In the genomic region with DNA sequence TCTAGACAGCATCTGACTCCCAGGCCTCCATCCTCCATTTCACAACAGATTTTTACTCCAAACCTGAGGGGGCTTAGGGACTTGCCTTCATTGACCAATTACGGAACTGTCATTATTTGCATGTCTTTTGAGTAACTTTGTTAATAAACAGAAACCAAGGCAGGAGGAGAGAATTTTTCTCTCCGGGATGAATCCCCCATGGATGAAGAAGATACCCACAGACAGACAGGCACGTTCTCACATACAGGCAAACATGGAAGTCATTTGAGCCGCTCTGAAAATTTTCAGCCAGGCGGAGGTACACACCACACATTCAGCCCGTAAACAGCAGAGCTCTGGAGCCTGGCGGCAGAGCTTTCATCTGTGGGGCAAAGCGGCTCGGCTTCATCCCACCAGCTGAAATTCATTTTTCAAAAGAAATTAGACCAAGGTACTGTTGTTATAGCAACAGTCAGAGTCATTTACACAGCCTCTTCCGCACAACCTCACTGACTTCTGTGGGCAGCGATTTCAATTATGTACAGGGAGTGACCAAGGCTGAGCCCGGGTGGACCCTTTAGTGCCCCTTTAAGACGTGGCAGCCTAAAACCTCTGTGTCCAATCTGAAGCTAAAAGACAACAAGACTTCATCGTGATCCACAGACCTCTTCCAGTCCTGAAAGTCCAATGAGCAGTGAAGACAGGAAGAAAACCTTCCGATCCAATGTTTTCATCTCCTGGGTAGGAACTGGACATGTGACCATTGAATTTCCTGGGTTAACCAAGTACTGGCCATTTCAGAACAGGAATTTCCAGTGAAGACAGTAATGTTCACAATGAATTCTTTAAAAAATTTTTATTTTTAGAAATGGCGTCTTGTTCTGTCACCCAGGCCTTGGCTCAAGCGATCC, we compare ENCODE assay signal across 11 cellular contexts.
A peak's percentile ranks its signal among the peaks of the same experiment; 100 is the strongest.
DNase-seq lines count a peak whose midpoint lies in the region; ATAC-seq and TF ChIP-seq lines count a peak whose summit lies in the region.
"Had no signal": no experiment of that assay in that cellular context is flagged by ENCODE, and none has a peak within 500 bp of the region (broad histone marks: within the 10 kb centered on the region; RNA-seq: fewer than 3 reads in every experiment).

No MANE protein-coding gene starts in this region.

- no peak for TF ChIP-seq CTCF in GM23338 (conservative IDR thresholded peaks at IDR 0.05; ENCODE audit: low read depth in 2 of 2)

- H3K4me2 ChIP-seq in GM23338, result peak overlapping the region; percentile 25; the same call in 1 of the 2 replicates

- peaks cover 2% of the 10 kb centered on the region for H3K9me2 ChIP-seq in GM23338 (ENCODE audit: insufficient read depth)

- peaks cover 6% of the 10 kb centered on the region for H3K27me3 Mint-ChIP-seq in GM23338 (ENCODE audit: insufficient read depth, low read depth, poor library complexity)
- H3K27me3 Mint-ChIP-seq: stimulated activated memory B cell treated with anti-CD40 and anti-IgM and Interleukin-4, amounts not matched to agents 10 μg/mL and 1 μg/mL and 100 μg/mL, for 72 hours had no signal

- no peaks in the 10 kb centered on the region for H3K79me2 ChIP-seq in GM23338 (replicated peaks; ENCODE audit: insufficient read depth)

- H3K27ac ChIP-seq in GM23338 (ENCODE audit: low read depth) (no peak overlapping the region), skeletal muscle tissue (ENCODE audit: low read depth, low read length) (peak overlapping the region; percentile 52)

- peak overlapping the region; percentile 83 for H3K9ac ChIP-seq in adipocyte (ENCODE audit: low read length)
- H3K9ac ChIP-seq in skeletal muscle tissue (ENCODE audit: low read depth in 1 of 3, low read length in 3 of 3), result peak overlapping the region; percentile 37 to 75 (median 45)

- no peak for DNase-seq in GM23338 (ENCODE audit: low spot score)
- peak; percentile 45 for DNase-seq in adipocyte (ENCODE audit: low read depth)
- peak; percentile 26 for DNase-seq in kidney tubule cell (ENCODE audit: low spot score)
- DNase-seq in middle frontal gyrus (ENCODE audit: extremely low spot score, low spot score), result no peak
- no peak for DNase-seq in stimulated activated effector memory CD8-positive, alpha-beta T cell treated with anti-CD3 and anti-CD28 coated beads, Interleukin-12 subunit alpha, Interleukin-12 subunit beta, amount 100 ng/mL, for 72 hours (ENCODE audit: low spot score in 2 of 2)
- no peak for DNase-seq in occipital lobe (lab: John Stamatoyannopoulos, UW)
- DNase-seq: activated gamma-delta T cell had no signal

- no peaks in the 10 kb centered on the region for H3F3A ChIP-seq in GM23338 (replicated peaks; ENCODE audit: low read depth)

- H2AFZ ChIP-seq in GM23338, result peak overlapping the region; percentile 7; the same call in 1 of the 2 replicates

- no peaks in the 10 kb centered on the region for H3K36me3 ChIP-seq in GM23338 (ENCODE audit: insufficient read depth)
- H3K36me3 ChIP-seq in adipocyte (ENCODE audit: control insufficient read depth, insufficient read depth, low read length, severe bottlenecking), result no peaks in the 10 kb centered on the region
- H3K36me3 ChIP-seq in skeletal muscle tissue (ENCODE audit: control insufficient read depth in 3 of 3, insufficient read depth in 3 of 3, low read length in 3 of 3), result no peaks in the 10 kb centered on the region

- H4K20me1 ChIP-seq in GM23338 (replicated peaks; ENCODE audit: insufficient read depth), result no peaks in the 10 kb centered on the region

- peaks cover 21% of the 10 kb centered on the region for H3K4me1 Mint-ChIP-seq in GM23338
- H3K4me1 Mint-ChIP-seq in stimulated activated effector memory CD8-positive, alpha-beta T cell treated with anti-CD3 and anti-CD28 coated beads, Interleukin-12 subunit alpha, Interleukin-12 subunit beta, amount 100 ng/mL, for 72 hours, result no peaks in the 10 kb centered on the region
- H3K4me1 Mint-ChIP-seq: stimulated activated memory B cell treated with anti-CD40 and anti-IgM and Interleukin-4, amounts not matched to agents 10 μg/mL and 1 μg/mL and 100 μg/mL, for 72 hours had no signal

- H3K4me1 ChIP-seq in GM23338 (ENCODE audit: insufficient read depth), result peaks cover 28% of the 10 kb centered on the region
- peaks cover 5% of the 10 kb centered on the region for H3K4me1 ChIP-seq in adipocyte (ENCODE audit: control insufficient read depth, insufficient read depth, low read length)
- peaks cover 0 to 10% (median 9%) of the 10 kb centered on the region in 3 donors for H3K4me1 ChIP-seq in skeletal muscle tissue (ENCODE audit: control insufficient read depth in 3 of 3, insufficient read depth in 3 of 3, low read length in 3 of 3)

- H3K36me3 Mint-ChIP-seq in GM23338 (ENCODE audit: low read depth), result no peaks in the 10 kb centered on the region; the same call in 2 of the 3 replicates
- no peaks in the 10 kb centered on the region for H3K36me3 Mint-ChIP-seq in stimulated activated effector memory CD8-positive, alpha-beta T cell treated with anti-CD3 and anti-CD28 coated beads, Interleukin-12 subunit alpha, Interleukin-12 subunit beta, amount 100 ng/mL, for 72 hours
- H3K36me3 Mint-ChIP-seq: stimulated activated memory B cell treated with anti-CD40 and anti-IgM and Interleukin-4, amounts not matched to agents 10 μg/mL and 1 μg/mL and 100 μg/mL, for 72 hours had no signal

- H3K27me3 ChIP-seq in GM23338 (ENCODE audit: insufficient read depth), result no peaks in the 10 kb centered on the region
- no peaks in the 10 kb centered on the region for H3K27me3 ChIP-seq in adipocyte (replicated peaks; ENCODE audit: control insufficient read depth, insufficient read depth, low read length)
- no peaks in the 10 kb centered on the region for H3K27me3 ChIP-seq in skeletal muscle tissue (ENCODE audit: control insufficient read depth in 3 of 3, insufficient read depth in 3 of 3, low read length in 3 of 3)

- no peak overlapping the region for H3K4me3 ChIP-seq in GM23338
- H3K4me3 ChIP-seq in adipocyte (ENCODE audit: low read length), result peak overlapping the region; percentile 88
- H3K4me3 ChIP-seq in skeletal muscle tissue (ENCODE audit: low read length in 3 of 3), result peak overlapping the region; percentile 70 to 76 (median 72)

- H3K9me3 Mint-ChIP-seq in GM23338, result peaks cover 7% of the 10 kb centered on the region; the same call in 1 of the 3 replicates
- H3K9me3 Mint-ChIP-seq in stimulated activated effector memory CD8-positive, alpha-beta T cell treated with anti-CD3 and anti-CD28 coated beads, Interleukin-12 subunit alpha, Interleukin-12 subunit beta, amount 100 ng/mL, for 72 hours, result peaks cover 3% of the 10 kb centered on the region

- H3K9me3 ChIP-seq in adipocyte (ENCODE audit: control insufficient read depth, low read length) (no peaks in the 10 kb centered on the region), skeletal muscle tissue (ENCODE audit: control insufficient read depth in 3 of 3, low read length in 3 of 3) (no peaks in the 10 kb centered on the region)

- H3K27ac Mint-ChIP-seq in GM23338, result peak overlapping the region; percentile 25
- no peak overlapping the region for H3K27ac Mint-ChIP-seq in stimulated activated effector memory CD8-positive, alpha-beta T cell treated with anti-CD3 and anti-CD28 coated beads, Interleukin-12 subunit alpha, Interleukin-12 subunit beta, amount 100 ng/mL, for 72 hours
- H3K27ac Mint-ChIP-seq: stimulated activated memory B cell treated with anti-CD40 and anti-IgM and Interleukin-4, amounts not matched to agents 10 μg/mL and 1 μg/mL and 100 μg/mL, for 72 hours; T-helper 2 cell treated with Interferon-gamma antibody and Interleukin-4, amounts not matched to agents 5 μg/mL and 100 μg/mL, for 36 hours had no signal

- no peak overlapping the region for H3K4me3 Mint-ChIP-seq in GM23338
- no peak overlapping the region for H3K4me3 Mint-ChIP-seq in stimulated activated effector memory CD8-positive, alpha-beta T cell treated with anti-CD3 and anti-CD28 coated beads, Interleukin-12 subunit alpha, Interleukin-12 subunit beta, amount 100 ng/mL, for 72 hours
- H3K4me3 Mint-ChIP-seq: stimulated activated memory B cell treated with anti-CD40 and anti-IgM and Interleukin-4, amounts not matched to agents 10 μg/mL and 1 μg/mL and 100 μg/mL, for 72 hours; T-helper 2 cell treated with Interferon-gamma antibody and Interleukin-4, amounts not matched to agents 5 μg/mL and 100 μg/mL, for 36 hours had no signal

- ATAC-seq in GM23338 (no peak), HG03354 (IDR thresholded peaks at IDR 0.05; ENCODE audit: poor library complexity, severe bottlenecking, unreplicated experiment) (no peak)
- no peak for ATAC-seq in stimulated activated effector memory CD8-positive, alpha-beta T cell treated with anti-CD3 and anti-CD28 coated beads, Interleukin-12 subunit alpha, Interleukin-12 subunit beta, amount 100 ng/mL, for 72 hours
- ATAC-seq: stimulated activated memory B cell treated with anti-CD40 and anti-IgM and Interleukin-4, amounts not matched to agents 10 μg/mL and 1 μg/mL and 100 μg/mL, for 72 hours had no signal

TF ChIP-seq in GM23338, 12 proteins besides CTCF, POLR2A, EP300 and RAD21 (continues in another document):
- TF ChIP-seq EZH2 (IDR thresholded peaks at IDR 0.05; ENCODE audit: low read depth, unreplicated experiment) (no peak), EZH2phosphoT487 (IDR thresholded peaks at IDR 0.05; ENCODE audit: unreplicated experiment) (no peak), STAT1 (IDR thresholded peaks at IDR 0.05; ENCODE audit: unreplicated experiment) (no peak), CREB1 (CRISPR knock-in tag; IDR thresholded peaks at IDR 0.05; ENCODE audit: low read depth) (no peak)
- TF ChIP-seq, protein P1, sequence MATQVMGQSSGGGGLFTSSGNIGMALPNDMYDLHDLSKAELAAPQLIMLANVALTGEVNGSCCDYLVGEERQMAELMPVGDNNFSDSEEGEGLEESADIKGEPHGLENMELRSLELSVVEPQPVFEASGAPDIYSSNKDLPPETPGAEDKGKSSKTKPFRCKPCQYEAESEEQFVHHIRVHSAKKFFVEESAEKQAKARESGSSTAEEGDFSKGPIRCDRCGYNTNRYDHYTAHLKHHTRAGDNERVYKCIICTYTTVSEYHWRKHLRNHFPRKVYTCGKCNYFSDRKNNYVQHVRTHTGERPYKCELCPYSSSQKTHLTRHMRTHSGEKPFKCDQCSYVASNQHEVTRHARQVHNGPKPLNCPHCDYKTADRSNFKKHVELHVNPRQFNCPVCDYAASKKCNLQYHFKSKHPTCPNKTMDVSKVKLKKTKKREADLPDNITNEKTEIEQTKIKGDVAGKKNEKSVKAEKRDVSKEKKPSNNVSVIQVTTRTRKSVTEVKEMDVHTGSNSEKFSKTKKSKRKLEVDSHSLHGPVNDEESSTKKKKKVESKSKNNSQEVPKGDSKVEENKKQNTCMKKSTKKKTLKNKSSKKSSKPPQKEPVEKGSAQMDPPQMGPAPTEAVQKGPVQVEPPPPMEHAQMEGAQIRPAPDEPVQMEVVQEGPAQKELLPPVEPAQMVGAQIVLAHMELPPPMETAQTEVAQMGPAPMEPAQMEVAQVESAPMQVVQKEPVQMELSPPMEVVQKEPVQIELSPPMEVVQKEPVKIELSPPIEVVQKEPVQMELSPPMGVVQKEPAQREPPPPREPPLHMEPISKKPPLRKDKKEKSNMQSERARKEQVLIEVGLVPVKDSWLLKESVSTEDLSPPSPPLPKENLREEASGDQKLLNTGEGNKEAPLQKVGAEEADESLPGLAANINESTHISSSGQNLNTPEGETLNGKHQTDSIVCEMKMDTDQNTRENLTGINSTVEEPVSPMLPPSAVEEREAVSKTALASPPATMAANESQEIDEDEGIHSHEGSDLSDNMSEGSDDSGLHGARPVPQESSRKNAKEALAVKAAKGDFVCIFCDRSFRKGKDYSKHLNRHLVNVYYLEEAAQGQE (IDR thresholded peaks at IDR 0.05; ENCODE audit: unreplicated experiment), result no peak

Comparison
In these comparisons a context has a peak if more than half of its experiments do, and no peak if none do; other contexts are left out.
1. DNase-seq: peak in adipocyte (single experiment) and kidney tubule cell (single experiment); none in GM23338 (single experiment), middle frontal gyrus (single experiment), stimulated activated effector memory CD8-positive, alpha-beta T cell treated with anti-CD3 and anti-CD28 coated beads, Interleukin-12 subunit alpha, Interleukin-12 subunit beta, amount 100 ng/mL, for 72 hours (0 of 2) and occipital lobe (single experiment).